Comparison of ENCODE assay signal across 19 cellular contexts in the genomic region with DNA sequence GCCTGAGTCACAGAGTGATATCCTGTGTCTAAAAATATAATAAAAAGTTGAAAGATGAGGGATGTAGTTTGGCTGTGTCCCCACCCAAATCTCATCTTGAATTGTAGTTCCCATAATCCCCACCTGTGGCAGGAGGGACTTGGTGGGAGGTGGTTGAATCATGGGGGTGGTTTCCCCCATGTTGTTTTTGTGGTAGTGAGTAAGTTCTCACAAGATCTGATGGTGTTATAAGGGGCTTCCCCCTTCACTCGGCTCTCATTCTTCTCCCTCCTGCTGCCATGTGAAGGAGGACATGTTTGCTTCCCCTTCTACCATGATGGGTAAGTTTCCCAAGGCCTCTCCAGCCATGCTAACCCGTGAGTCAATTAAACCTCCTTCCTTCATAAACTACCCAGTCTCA. TPM values are rescaled to one million over a fixed set of nuclear protein-coding genes. Genes with fewer than 3 reads are reported as not detected.
A peak's percentile ranks its signal among the peaks of the same experiment; 100 is the strongest.
DNase-seq lines count a peak whose midpoint lies in the region; ATAC-seq and TF ChIP-seq lines count a peak whose summit lies in the region.
"Had no signal": no experiment of that assay in that cellular context is flagged by ENCODE, and none has a peak within 500 bp of the region (broad histone marks: within the 10 kb centered on the region; RNA-seq: fewer than 3 reads in every experiment).

No MANE protein-coding gene starts in this region.

- H3K27ac Mint-ChIP-seq in activated T-helper 17 cell treated with anti-CD3 and anti-CD28 coated beads, Interleukin-2, amount 50 U/mL, for 72 hours, result no peak overlapping the region
- H3K27ac Mint-ChIP-seq: B cell had no signal

- no peak for DNase-seq in activated T-cell treated with anti-CD3 and anti-CD28 coated beads, Interleukin-2, amount 50 U/mL, for 4 hours
- DNase-seq in activated T-cell treated with anti-CD3 and anti-CD28 coated beads for 4 hours, result no peak
- DNase-seq in A172 (ENCODE audit: low spot score), result peak; percentile 11
- peak; percentile 32 for DNase-seq in osteoblast (ENCODE audit: insufficient read length, low spot score, missing footprints)
- DNase-seq in GM13976 (ENCODE audit: low spot score), result no peak
- DNase-seq: DMS79 treated with DMSO at 0.1 percent for 48 hours, H7, KG1, MV-4-11, NCI-H187, NCI-H2107, NCI-H2227 treated with DMSO at 0.1 percent for 48 hours, NCI-H510A treated with DMSO at 0.1 percent for 48 hours, NCI-H82, OCI-M1, SHP77 had no signal

- H4K20me1 ChIP-seq in osteoblast (ENCODE audit: insufficient read depth, low read length), result no peaks in the 10 kb centered on the region

- no peaks in the 10 kb centered on the region for H3K4me1 Mint-ChIP-seq in activated T-cell treated with anti-CD3 and anti-CD28 coated beads, Interleukin-2, amount 50 U/mL, for 4 hours (ENCODE audit: low read depth)
- H3K4me1 Mint-ChIP-seq in activated T-helper 17 cell treated with anti-CD3 and anti-CD28 coated beads, Interleukin-2, amount 50 U/mL, for 72 hours, result peaks cover 4% of the 10 kb centered on the region
- H3K4me1 Mint-ChIP-seq: B cell had no signal

- H3K36me3 ChIP-seq in osteoblast (ENCODE audit: insufficient read depth, low read length), result no peaks in the 10 kb centered on the region

- H3K27me3 Mint-ChIP-seq in activated T-cell treated with anti-CD3 and anti-CD28 coated beads, Interleukin-2, amount 50 U/mL, for 4 hours (ENCODE audit: low read depth), result peaks cover 35% of the 10 kb centered on the region
- peaks cover 27% of the 10 kb centered on the region for H3K27me3 Mint-ChIP-seq in activated T-helper 17 cell treated with anti-CD3 and anti-CD28 coated beads, Interleukin-2, amount 50 U/mL, for 72 hours

- no peak overlapping the region for H3K4me3 ChIP-seq in osteoblast (ENCODE audit: insufficient read depth, low read length)

- no peaks in the 10 kb centered on the region for H3K4me1 ChIP-seq in osteoblast (ENCODE audit: insufficient read depth, low read length)

- no peak overlapping the region for H3K4me2 ChIP-seq in osteoblast (ENCODE audit: insufficient read depth, low read length)

- ATAC-seq in activated T-cell treated with anti-CD3 and anti-CD28 coated beads, Interleukin-2, amount 50 U/mL, for 4 hours, result peak; percentile 74 to 85
- ATAC-seq in activated T-helper 17 cell treated with anti-CD3 and anti-CD28 coated beads, Interleukin-2, amount 50 U/mL, for 72 hours (replicated peaks), result peak; percentile 92
- ATAC-seq in HG03442 (IDR thresholded peaks at IDR 0.05; ENCODE audit: unreplicated experiment), result no peak

- TF ChIP-seq CTCF in osteoblast (IDR thresholded peaks at IDR 0.05; ENCODE audit: extremely low read depth, low read depth, low read length) (no peak), GM13976 (IDR thresholded peaks at IDR 0.05; ENCODE audit: borderline replicate concordance, control extremely low read depth, extremely low read depth, insufficient read depth, missing control alignments) (no peak)

- H3K79me2 ChIP-seq in osteoblast (ENCODE audit: insufficient read depth, low read length), result no peaks in the 10 kb centered on the region

- H3K27me3 ChIP-seq in osteoblast (ENCODE audit: insufficient read depth, low read length), result no peaks in the 10 kb centered on the region

- no peaks in the 10 kb centered on the region for H3K9me3 ChIP-seq in osteoblast (ENCODE audit: low read depth, low read length)

- H2AFZ ChIP-seq in osteoblast (ENCODE audit: low read length), result no peak overlapping the region

- H3K27ac ChIP-seq in osteoblast (ENCODE audit: low read depth, low read length), result no peak overlapping the region

- peaks cover 10% of the 10 kb centered on the region for H3K9me3 Mint-ChIP-seq in activated T-cell treated with anti-CD3 and anti-CD28 coated beads, Interleukin-2, amount 50 U/mL, for 4 hours
- peaks cover 12% of the 10 kb centered on the region for H3K9me3 Mint-ChIP-seq in activated T-helper 17 cell treated with anti-CD3 and anti-CD28 coated beads, Interleukin-2, amount 50 U/mL, for 72 hours

- H3K36me3 Mint-ChIP-seq in activated T-cell treated with anti-CD3 and anti-CD28 coated beads, Interleukin-2, amount 50 U/mL, for 4 hours (ENCODE audit: insufficient read depth), result no peaks in the 10 kb centered on the region
- H3K36me3 Mint-ChIP-seq in activated T-helper 17 cell treated with anti-CD3 and anti-CD28 coated beads, Interleukin-2, amount 50 U/mL, for 72 hours (ENCODE audit: low read depth), result no peaks in the 10 kb centered on the region

- no peak overlapping the region for H3K4me3 Mint-ChIP-seq in activated T-cell treated with anti-CD3 and anti-CD28 coated beads, Interleukin-2, amount 50 U/mL, for 4 hours
- H3K4me3 Mint-ChIP-seq in activated T-helper 17 cell treated with anti-CD3 and anti-CD28 coated beads, Interleukin-2, amount 50 U/mL, for 72 hours, result no peak overlapping the region
- H3K4me3 Mint-ChIP-seq: B cell had no signal

- in situ Hi-C loops in GM13976 (cut with MboI; ENCODE audit: low sequenced_read_pairs, unreplicated experiment), result no loop called here

RNA-seq across cellular contexts. Expression of a gene that starts 25.1 kb away (rescaled TPM):
- total RNA-seq in activated T-cell treated with anti-CD3 and anti-CD28 coated beads, Interleukin-2, amount 50 U/mL, for 4 hours, result 10 to 100 TPM; 94.2 to 95.7 (median 94.6) TPM
- total RNA-seq in A172 (2014; rRNA removed; shearing (Covaris generic)), result 76.2 and 81.8 TPM in 2 replicates
- total RNA-seq in activated T-helper 17 cell treated with anti-CD3 and anti-CD28 coated beads, Interleukin-2, amount 50 U/mL, for 72 hours, result 10 to 100 TPM; 58.8 to 75.9 TPM
- 94.9 and 95.9 TPM in 2 replicates for total RNA-seq in osteoblast

Comparison
In these comparisons a context has a peak if more than half of its experiments do, and no peak if none do; other contexts are left out.
1. DNase-seq: peak in A172 (single experiment) and osteoblast (single experiment); none in activated T-cell treated with anti-CD3 and anti-CD28 coated beads, Interleukin-2, amount 50 U/mL, for 4 hours (single experiment), activated T-cell treated with anti-CD3 and anti-CD28 coated beads for 4 hours (single experiment) and GM13976 (single experiment).